9 cellular contexts compared by ENCODE assay signal in genomic region chr14:93970967-93971634, GRCh38. TPM values are rescaled to one million over a fixed set of nuclear protein-coding genes. Genes with fewer than 3 reads are reported as not detected.
DNase-seq lines count a peak whose midpoint lies in the region; ATAC-seq and TF ChIP-seq lines count a peak whose summit lies in the region.
"Had no signal": no experiment of that assay in that cellular context is flagged by ENCODE, and none has a peak within 500 bp of the region (broad histone marks: within the 10 kb centered on the region; RNA-seq: fewer than 3 reads in every experiment).

No MANE protein-coding gene starts in this region.

- intact Hi-C loops in heart right ventricle (cut with DNase I) (no loop called here), Right ventricle myocardium inferior (cut with DNase I) (no loop called here)

- 30 to 33% methylated on average over 15 of the region's 15 CpGs for WGBS in heart right ventricle, 2 donors

- no peaks in the 10 kb centered on the region for H3K9me3 ChIP-seq in heart right ventricle
- H3K9me3 ChIP-seq in RWPE2 (ENCODE audit: severe bottlenecking), result no peaks in the 10 kb centered on the region
- H3K9me3 ChIP-seq in effector memory CD4-positive, alpha-beta T cell (ENCODE audit: control insufficient read depth, low read length), result no peaks in the 10 kb centered on the region

- DNase-seq in heart right ventricle (no peak), Right ventricle myocardium inferior (ENCODE audit: missing footprints) (no peak), RWPE2 (ENCODE audit: low spot score) (no peak), LoVo (ENCODE audit: low spot score) (no peak), NCI-H2196 treated with DMSO at 0.1 percent for 48 hours (lab: John Stamatoyannopoulos, UW; ENCODE audit: unreplicated experiment) (no peak)
- DNase-seq in effector memory CD4-positive, alpha-beta T cell, result no peak
- peak; percentile 67 to 73 for DNase-seq in stimulated activated CD4-positive, alpha-beta T cell treated with anti-CD3 and anti-CD28 coated beads, Interleukin-2, amount 100 ng/mL, for 24 hours

- H3K27ac ChIP-seq in heart right ventricle, result peak overlapping the region in 9 of 10 donors; percentile 13 to 91 (median 65)
- no peak overlapping the region for H3K27ac ChIP-seq in RWPE2 (ENCODE audit: poor library complexity, severe bottlenecking)
- peak overlapping the region; percentile 59 for H3K27ac ChIP-seq in effector memory CD4-positive, alpha-beta T cell (ENCODE audit: insufficient read depth, low read length, poor library complexity, severe bottlenecking)

- H3K4me3 ChIP-seq in heart right ventricle (peak overlapping the region in 8 of 10 donors; percentile 6 to 51 (median 40)), RWPE2 (ENCODE audit: severe bottlenecking) (no peak overlapping the region)
- peak overlapping the region; percentile 54 for H3K4me3 ChIP-seq in effector memory CD4-positive, alpha-beta T cell (ENCODE audit: insufficient read depth, low read depth, low read length, poor library complexity, severe bottlenecking)

- H3K36me3 ChIP-seq in heart right ventricle (peaks cover 0 to 5% (median 0%) of the 10 kb centered on the region in 9 donors), RWPE2 (ENCODE audit: low read depth) (no peaks in the 10 kb centered on the region)
- no peaks in the 10 kb centered on the region for H3K36me3 ChIP-seq in effector memory CD4-positive, alpha-beta T cell (ENCODE audit: control insufficient read depth, insufficient read depth, low read length)

- H3K4me1 ChIP-seq in heart right ventricle (peaks cover 17 to 93% (median 50%) of the 10 kb centered on the region in 9 donors), RWPE2 (ENCODE audit: insufficient read depth, poor library complexity, severe bottlenecking) (peaks cover 2% of the 10 kb centered on the region)
- peaks cover 16% of the 10 kb centered on the region for H3K4me1 ChIP-seq in effector memory CD4-positive, alpha-beta T cell (ENCODE audit: control insufficient read depth, insufficient read depth, low read length, poor library complexity, severe bottlenecking)

- ATAC-seq in heart right ventricle (no peak), Right ventricle myocardium inferior (no peak), HG02981 (IDR thresholded peaks at IDR 0.05; ENCODE audit: unreplicated experiment) (peak; percentile 39), RWPE2 (ENCODE audit: low read depth) (no peak)

- H3K27me3 ChIP-seq in heart right ventricle (no peaks in the 10 kb centered on the region), RWPE2 (ENCODE audit: insufficient read depth, poor library complexity, severe bottlenecking) (no peaks in the 10 kb centered on the region)
- no peaks in the 10 kb centered on the region for H3K27me3 ChIP-seq in effector memory CD4-positive, alpha-beta T cell (replicated peaks; ENCODE audit: control insufficient read depth, insufficient read depth, low read length, poor library complexity, severe bottlenecking)

- TF ChIP-seq CTCF in heart right ventricle (IDR thresholded peaks at IDR 0.05), result no peak
- TF ChIP-seq CTCF in RWPE2 (IDR thresholded peaks at IDR 0.05; ENCODE audit: poor library complexity, severe bottlenecking), result peak; percentile 43

RNA-seq across cellular contexts. Expression of gene ASB2, which starts 5.3 kb away (rescaled TPM):
- total RNA-seq in heart right ventricle (100 to 1,000 TPM in 9 of 10 donors, 10 to 100 TPM in 1; 85.7 to 253 (median 168) TPM), Right ventricle myocardium inferior (294 TPM)
- 100 to 1,000 TPM in 1 of 2 donors, 10 to 100 TPM in 1; 19.6 to 374 TPM for polyA plus RNA-seq in heart right ventricle

RNA-seq across cellular contexts. Expression of gene CCDC197, which starts 26.0 kb away (rescaled TPM):
- total RNA-seq in heart right ventricle (1 to 10 TPM in 3 of 10 donors, under 1 TPM in 6, not detected in 1; 0.40 to 1.6 (median 0.75) TPM), Right ventricle myocardium inferior (0.84 TPM)
- polyA plus RNA-seq in heart right ventricle, result 1 to 10 TPM in 1 of 2 donors, not detected in 1; 1.3 TPM
- polyA plus RNA-seq: adipose tissue had no signal

RNA-seq across cellular contexts. Expression of gene FAM181A, which starts 44.0 kb away (rescaled TPM):
- total RNA-seq in heart right ventricle (not detected), Right ventricle myocardium inferior (not detected)
- not detected for polyA plus RNA-seq in heart right ventricle
- polyA plus RNA-seq: adipose tissue had no signal

RNA-seq across cellular contexts. Expression of gene OTUB2, which starts 55.0 kb away (rescaled TPM):
- total RNA-seq in heart right ventricle (under 1 TPM in 9 of 10 donors, not detected in 1; 0.07 to 0.37 (median 0.15) TPM), Right ventricle myocardium inferior (0.35 TPM)
- under 1 TPM; 0.22 to 0.29 TPM for polyA plus RNA-seq in heart right ventricle

Comparison
In these comparisons a context has a peak if more than half of its experiments do, and no peak if none do; other contexts are left out.
1. DNase-seq: peak in stimulated activated CD4-positive, alpha-beta T cell treated with anti-CD3 and anti-CD28 coated beads, Interleukin-2, amount 100 ng/mL, for 24 hours (2 of 2); none in heart right ventricle (0 of 2), Right ventricle myocardium inferior (single experiment), RWPE2 (single experiment), effector memory CD4-positive, alpha-beta T cell (0 of 3), LoVo (single experiment) and NCI-H2196 treated with DMSO at 0.1 percent for 48 hours (single experiment).